8 cellular contexts compared by ENCODE assay signal in genomic region chr16:19886061-19886792, GRCh38. TPM values are rescaled to one million over a fixed set of nuclear protein-coding genes. Genes with fewer than 3 reads are reported as not detected.
DNase-seq lines count a peak whose midpoint lies in the region; ATAC-seq and FAIRE-seq lines count a peak whose summit lies in the region.

No MANE protein-coding gene starts in this region.

- DNase-seq in NCI-H82 treated with DMSO at 0.1 percent for 48 hours (lab: John Stamatoyannopoulos, UW; ENCODE audit: unreplicated experiment) (peak; percentile 40), ecto neural progenitor cell (ENCODE audit: low spot score) (peak; percentile 83), memory B cell (ENCODE audit: low spot score in 2 of 2) (peak; percentile 63 to 67)
- DNase-seq in activated CD4-positive, alpha-beta memory T cell treated with anti-CD3 and anti-CD28 coated beads, Interleukin-2, amount 10 ng/mL, durations not matched to agents 7 days and 5 days, result peak; percentile 83
- DNase-seq in stimulated activated CD8-positive, alpha-beta memory T cell treated with anti-CD3 and anti-CD28 coated beads, Interleukin-12 subunit alpha, Interleukin-12 subunit beta, amount 100 ng/mL, for 24 hours (ENCODE audit: extremely low read depth), result peak; percentile 39

- H3K4me3 Mint-ChIP-seq in activated CD4-positive, alpha-beta memory T cell treated with anti-CD3 and anti-CD28 coated beads, Interleukin-2, amount 10 ng/mL, durations not matched to agents 7 days and 5 days, result peak overlapping the region; percentile 70
- peak overlapping the region; percentile 89 for H3K4me3 Mint-ChIP-seq in memory B cell

- ATAC-seq in HG03196 (IDR thresholded peaks at IDR 0.05; ENCODE audit: unreplicated experiment) (peak; percentile 78), memory B cell (ENCODE audit: low read depth) (peak; percentile 62), HG03378 (IDR thresholded peaks at IDR 0.05; ENCODE audit: unreplicated experiment) (no peak)

- POLR2A ChIA-PET in activated CD4-positive, alpha-beta memory T cell treated with anti-CD3 and anti-CD28 coated beads, Interleukin-2, amount 10 ng/mL, durations not matched to agents 7 days and 5 days (lab: Charles Lee), result interaction anchor here (1.0 to 1.4 kb wide), 3 partner anchors 283 to 329 kb away, joined by 3 to 5 read pairs (median 4); no protein-coding TSS in a partner anchor

- CTCF ChIA-PET in activated CD4-positive, alpha-beta memory T cell treated with anti-CD3 and anti-CD28 coated beads, Interleukin-2, amount 10 ng/mL, durations not matched to agents 7 days and 5 days (lab: Charles Lee), result interaction anchor here (0.8 to 4.5 kb wide), 20 partner anchors 9 to 414 kb away, joined by 3 to 49 read pairs (median 5); partner anchors contain the start of genes IQCK, KNOP1 and VPS35L

- H3K4me1 Mint-ChIP-seq in activated CD4-positive, alpha-beta memory T cell treated with anti-CD3 and anti-CD28 coated beads, Interleukin-2, amount 10 ng/mL, durations not matched to agents 7 days and 5 days, result peaks cover 17% of the 10 kb centered on the region
- peaks cover 22% of the 10 kb centered on the region for H3K4me1 Mint-ChIP-seq in memory B cell

- H3K27ac Mint-ChIP-seq in activated CD4-positive, alpha-beta memory T cell treated with anti-CD3 and anti-CD28 coated beads, Interleukin-2, amount 10 ng/mL, durations not matched to agents 7 days and 5 days, result no peak overlapping the region
- H3K27ac Mint-ChIP-seq in memory B cell, result peak overlapping the region; percentile 41

- peak; percentile 91 for FAIRE-seq in G401.6 (lab: Jason Lieb, UNC)

- peaks cover 2% of the 10 kb centered on the region for H3K36me3 Mint-ChIP-seq in activated CD4-positive, alpha-beta memory T cell treated with anti-CD3 and anti-CD28 coated beads, Interleukin-2, amount 10 ng/mL, durations not matched to agents 7 days and 5 days (ENCODE audit: low read depth)
- peaks cover 2% of the 10 kb centered on the region for H3K36me3 Mint-ChIP-seq in memory B cell

- H3K9me3 Mint-ChIP-seq in activated CD4-positive, alpha-beta memory T cell treated with anti-CD3 and anti-CD28 coated beads, Interleukin-2, amount 10 ng/mL, durations not matched to agents 7 days and 5 days, result no peaks in the 10 kb centered on the region
- H3K9me3 Mint-ChIP-seq in memory B cell, result no peaks in the 10 kb centered on the region

- H3K27me3 Mint-ChIP-seq in activated CD4-positive, alpha-beta memory T cell treated with anti-CD3 and anti-CD28 coated beads, Interleukin-2, amount 10 ng/mL, durations not matched to agents 7 days and 5 days, result peaks cover 31% of the 10 kb centered on the region
- peaks cover 29% of the 10 kb centered on the region for H3K27me3 Mint-ChIP-seq in memory B cell

RNA-seq across cellular contexts. Expression of gene GPRC5B, which starts 1.6 kb away (rescaled TPM):
- under 1 TPM in 1 of 2 experiments, not detected in 1; 0.18 TPM for total RNA-seq in activated CD4-positive, alpha-beta memory T cell treated with anti-CD3 and anti-CD28 coated beads, Interleukin-2, amount 10 ng/mL, durations not matched to agents 7 days and 5 days
